Comparison of ENCODE assay signal across 14 cellular contexts in the genomic region with DNA sequence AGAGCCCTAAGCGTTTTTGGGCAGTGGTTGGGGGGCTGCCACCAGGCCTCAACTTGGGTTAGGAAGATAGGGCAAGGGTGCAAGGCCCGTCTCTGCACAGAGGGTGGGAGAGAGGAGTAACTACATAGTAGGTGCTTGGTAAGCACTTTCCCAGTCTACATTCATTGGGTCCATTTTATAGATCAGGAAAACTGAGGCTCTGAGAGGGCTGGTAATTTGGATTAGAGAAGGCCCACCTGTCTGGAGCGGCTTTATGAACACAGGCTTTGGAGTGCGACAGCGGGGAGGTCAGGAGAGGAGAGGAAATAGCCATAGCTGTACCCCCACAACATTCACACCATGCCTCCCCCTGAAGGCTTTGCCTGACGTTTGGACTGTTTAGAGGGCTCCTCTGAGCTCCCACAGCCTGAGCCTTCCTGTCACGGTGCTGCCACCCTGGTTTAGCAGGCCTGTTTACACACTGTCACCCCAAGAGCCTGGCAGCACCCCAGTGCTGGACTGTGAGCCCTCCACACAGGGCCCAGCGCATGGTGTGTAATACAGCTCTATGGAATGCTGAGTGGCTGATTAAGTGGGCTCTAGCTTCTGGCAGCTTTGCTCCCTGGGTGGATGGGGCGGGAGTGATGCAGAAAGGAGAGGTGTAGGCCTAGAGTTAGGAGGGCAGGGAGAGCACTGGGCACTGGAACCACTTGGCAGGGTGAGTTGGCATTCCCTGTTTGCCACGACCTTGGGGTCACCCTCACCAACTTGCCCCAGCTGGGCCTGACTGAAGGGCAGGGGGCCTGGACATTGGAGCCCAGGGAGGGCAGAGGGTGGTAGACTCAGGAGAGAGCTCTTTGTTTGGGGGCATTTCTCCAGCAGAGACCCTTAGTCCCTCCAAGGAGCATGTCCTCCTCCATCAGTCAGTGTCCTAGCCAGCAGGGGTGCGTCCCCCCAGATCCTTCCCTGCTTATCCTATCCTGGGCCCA.
DNase-seq lines count a peak whose midpoint lies in the region; ATAC-seq, FAIRE-seq and TF ChIP-seq lines count a peak whose summit lies in the region.
"Had no signal": no experiment of that assay in that cellular context is flagged by ENCODE, and none has a peak within 500 bp of the region (broad histone marks: within the 10 kb centered on the region; RNA-seq: fewer than 3 reads in every experiment).

No MANE protein-coding gene starts in this region.

- WGBS in HepG2 (ENCODE audit: low lambda C conversion rate): 93% methylated on average over 9 of the region's 11 CpGs
- WGBS in right lobe of liver (ENCODE audit: insufficient coverage, low coverage, low lambda C conversion rate, missing lambda C conversion rate): 100% methylated on average over 2 of the region's 11 CpGs
- 87% methylated on average over 11 of the region's 11 CpGs; no CpG with 5 or more reads in 1 of the 2 experiments for WGBS in H1 (ENCODE audit: extremely low coverage in 1 of 2, insufficient coverage in 1 of 2, insufficient read length in 1 of 2, insufficient replicate concordance in 2 of 2, low coverage in 1 of 2, low lambda C conversion rate in 2 of 2, missing lambda C conversion rate in 1 of 2), 2 experiments
- WGBS in lung, 2 donors: 73 to 85% methylated on average over 11 of the region's 11 CpGs

- TF ChIP-seq EP300 in HepG2 (IDR thresholded peaks at IDR 0.05; ENCODE audit: low read depth in 2 of 2, low read length in 2 of 2) (no peak), HepG2 (CRISPR knock-in tag; IDR thresholded peaks at IDR 0.05; ENCODE audit: borderline replicate concordance) (no peak), H1 (IDR thresholded peaks at IDR 0.05; ENCODE audit: borderline replicate concordance in 1 of 2, low read depth in 2 of 2, low read length in 2 of 2) (no peak)

- H2BK5ac ChIP-seq in H1 (ENCODE audit: low read depth, low read length): peak overlapping the region; percentile 52; the same call in 1 of the 2 replicates

- FAIRE-seq in HepG2 (lab: Jason Lieb, UNC) (no peak), H1 (lab: Jason Lieb, UNC) (no peak), D721Med (lab: Jason Lieb, UNC) (no peak)

- no peaks in the 10 kb centered on the region for H3K27me3 ChIP-seq in HepG2 (ENCODE audit: control insufficient read depth in 1 of 2, insufficient read depth in 2 of 2, low read length in 2 of 2)
- H3K27me3 ChIP-seq in right lobe of liver: no peaks in the 10 kb centered on the region
- H3K27me3 ChIP-seq in H1 (replicated peaks in 1 of 4; ENCODE audit: control insufficient read depth in 3 of 4, extremely low read depth in 1 of 4, insufficient read depth in 3 of 4, low read length in 3 of 4): no peaks in the 10 kb centered on the region
- no peaks in the 10 kb centered on the region for H3K27me3 ChIP-seq in lung (ENCODE audit: control insufficient read depth, insufficient read depth)
- no peaks in the 10 kb centered on the region for H3K27me3 ChIP-seq in upper lobe of right lung
- H3K27me3 ChIP-seq: ascending aorta had no signal

- no peak overlapping the region for H3K27ac ChIP-seq in HepG2 (ENCODE audit: extremely low read length, insufficient read depth, low read length)
- H3K27ac ChIP-seq in right lobe of liver: no peak overlapping the region
- H3K27ac ChIP-seq in H1 (ENCODE audit: low read depth, low read length): no peak overlapping the region
- H3K27ac ChIP-seq in lung (ENCODE audit: low read depth in 1 of 2, low read length in 1 of 2): peak overlapping the region; percentile 61 to 64
- H3K27ac ChIP-seq in upper lobe of right lung: peak overlapping the region; percentile 33
- H3K27ac ChIP-seq: ascending aorta had no signal

- H2BK20ac ChIP-seq in H1 (ENCODE audit: low read length): 0 out of 2 replicates have a peak overlapping the region, but pooled peaks have one; percentile 61

- DNase-seq in HepG2 (ENCODE audit: low spot score) (no peak), right lobe of liver (no peak), H1 (ENCODE audit: low read depth in 1 of 2, low spot score in 2 of 2) (no peak), lung (ENCODE audit: low spot score) (peak; percentile 86), upper lobe of right lung (peak; percentile 86), T-helper 9 cell (no peak), NCI-H2171 treated with DMSO at 0.1 percent for 48 hours (lab: John Stamatoyannopoulos, UW) (no peak), D721Med (ENCODE audit: insufficient read length, low spot score) (no peak)
- DNase-seq: activated CD4-positive, alpha-beta T cell treated with anti-CD3 and anti-CD28 coated beads, Interleukin-2, amount 50 U/mL, for 48 hours; head of caudate nucleus; NCI-H2107; stimulated activated naive CD4-positive, alpha-beta T cell treated with Interleukin-2 at 50 U/mL for 16 hours had no signal

- no peak overlapping the region for H4K5ac ChIP-seq in H1 (ENCODE audit: insufficient read length, low read depth, low read length)

- H3K36me3 ChIP-seq in HepG2 (replicated peaks in 1 of 2; ENCODE audit: control insufficient read depth in 1 of 2, insufficient read depth in 2 of 2, low read length in 2 of 2) (peaks cover 2 to 17% of the 10 kb centered on the region in 2 experiments; a peak in 3 of 5 replicates), right lobe of liver (no peaks in the 10 kb centered on the region), H1 (ENCODE audit: control insufficient read depth in 2 of 4, insufficient read depth in 4 of 4, low read length in 3 of 4) (no peaks in the 10 kb centered on the region), lung (ENCODE audit: control insufficient read depth in 2 of 2, insufficient read depth in 2 of 2, low read length in 2 of 2) (no peaks in the 10 kb centered on the region), upper lobe of right lung (no peaks in the 10 kb centered on the region)
- H3K36me3 ChIP-seq: ascending aorta had no signal

- H3K9ac ChIP-seq in HepG2 (ENCODE audit: insufficient read depth, low read depth, low read length) (no peak overlapping the region), H1 (replicated peaks in 1 of 4; ENCODE audit: extremely low read depth in 1 of 4, low read depth in 3 of 4, low read length in 3 of 4) (no peak overlapping the region)

- no peak overlapping the region for H3K18ac ChIP-seq in H1 (ENCODE audit: extremely low read depth, low read length)

- H2AK5ac ChIP-seq in H1 (ENCODE audit: low read depth, low read length): 0 out of 2 replicates have a peak overlapping the region, but pooled peaks have one; percentile 65

- POLR2A ChIA-PET in HepG2 (lab: Yijun Ruan, JAX) (no interaction called here), H1 (lab: Charles Lee; ENCODE audit: partially characterized antibody) (interaction anchor here (1.0 kb wide), 1 partner anchor 26 kb away, joined by 3 read pairs; no protein-coding TSS in a partner anchor)

- H3K14ac ChIP-seq in H1 (ENCODE audit: insufficient read length): no peak overlapping the region

- H2AFZ ChIP-seq in HepG2 (ENCODE audit: low read length) (no peak overlapping the region), H1 (ENCODE audit: low read length) (no peak overlapping the region)

- no peak overlapping the region for H2BK120ac ChIP-seq in H1 (replicated peaks; ENCODE audit: low read depth, low read length)

- in situ Hi-C loops in HepG2 (cut with HindIII; ENCODE audit: extremely low pct_ligation_motif_present, low pct_unique_long_range_greater_than_20kb): no loop called here

- no peak for TF ChIP-seq RAD21 in HepG2 (CRISPR knock-in tag; IDR thresholded peaks at IDR 0.05)
- no peak for TF ChIP-seq RAD21 in H1 (IDR thresholded peaks at IDR 0.05 in 1 of 2, conservative IDR thresholded peaks at IDR 0.05 in 1 of 2; ENCODE audit: low read depth in 2 of 2, low read length in 2 of 2)

- no peak overlapping the region for H3K4ac ChIP-seq in H1 (replicated peaks; ENCODE audit: insufficient read length, low read depth, low read length)

- peaks cover 17% of the 10 kb centered on the region for H3K79me2 ChIP-seq in HepG2 (ENCODE audit: insufficient read depth, low read length)
- H3K79me2 ChIP-seq in H1 (ENCODE audit: control insufficient read depth in 1 of 2, insufficient read depth in 2 of 2, low read length in 2 of 2): no peaks in the 10 kb centered on the region

- TF ChIP-seq POLR2A in HepG2 (IDR thresholded peaks at IDR 0.05; ENCODE audit: insufficient read depth in 1 of 2, low read depth in 2 of 2, low read length in 2 of 2): no peak
- TF ChIP-seq POLR2A in right lobe of liver (IDR thresholded peaks at IDR 0.05): no peak
- no peak for TF ChIP-seq POLR2A in H1 (IDR thresholded peaks at IDR 0.05; ENCODE audit: control extremely low read depth in 1 of 2, low read depth in 2 of 2, low read length in 2 of 2)

- peaks cover 31% of the 10 kb centered on the region for H3K4me1 ChIP-seq in HepG2 (ENCODE audit: insufficient read depth, low read length)
- peaks cover 0 to 8% (median 4%) of the 10 kb centered on the region in 4 donors for H3K4me1 ChIP-seq in right lobe of liver
- peaks cover 0 to 20% (median 12%) of the 10 kb centered on the region in 4 experiments; a peak in 6 of 7 replicates for H3K4me1 ChIP-seq in H1 (replicated peaks in 1 of 4; ENCODE audit: control insufficient read depth in 3 of 4, insufficient read depth in 4 of 4, low read length in 3 of 4)
- H3K4me1 ChIP-seq in lung (ENCODE audit: control insufficient read depth in 2 of 2, insufficient read depth in 2 of 2, low read length in 2 of 2): peaks cover 0 to 11% of the 10 kb centered on the region in 2 donors
- peaks cover 47% of the 10 kb centered on the region for H3K4me1 ChIP-seq in upper lobe of right lung

- no peak overlapping the region for H2BK12ac ChIP-seq in H1 (ENCODE audit: low read depth, low read length)

- H4K91ac ChIP-seq in H1 (replicated peaks; ENCODE audit: insufficient read length, low read length): no peak overlapping the region

- H3K4me3 ChIP-seq in HepG2 (replicated peaks in 1 of 3; ENCODE audit: insufficient read depth in 1 of 3, low read depth in 2 of 3, low read length in 3 of 3) (no peak overlapping the region), right lobe of liver (no peak overlapping the region), H1 (ENCODE audit: extremely low read depth in 1 of 4, insufficient read depth in 2 of 4, low read depth in 3 of 4, low read length in 4 of 4) (no peak overlapping the region), lung (no peak overlapping the region), upper lobe of right lung (no peak overlapping the region)
- H3K4me3 ChIP-seq: ascending aorta had no signal

- ATAC-seq in HepG2: no peak
- no peak for ATAC-seq in right lobe of liver
- no peak for ATAC-seq in lung (ENCODE audit: insufficient read depth, low FRiP score)
- ATAC-seq in upper lobe of right lung: peak; percentile 69
- ATAC-seq: activated T-helper 17 cell treated with anti-CD3 and anti-CD28 coated beads, Interleukin-2, amount 50 U/mL, for 72 hours had no signal

- H3K4me2 ChIP-seq in HepG2 (ENCODE audit: low read depth, low read length) (no peak overlapping the region), H1 (ENCODE audit: insufficient read depth in 1 of 2, low read depth in 2 of 2, low read length in 2 of 2) (no peak overlapping the region)

- H3K23ac ChIP-seq in H1 (ENCODE audit: insufficient read length): no peak overlapping the region

- H4K8ac ChIP-seq in H1 (ENCODE audit: extremely low read depth, insufficient read depth, low read length): no peak overlapping the region; the same call in 1 of the 2 replicates

- no TSS peak for BruUV-seq in HepG2 (replicated peaks; lab: Mats Ljungman, UMichigan)

- H3K56ac ChIP-seq in H1 (replicated peaks; ENCODE audit: insufficient read length, low read depth, low read length): no peak overlapping the region

- H3K9me3 ChIP-seq in HepG2 (ENCODE audit: low read length) (no peaks in the 10 kb centered on the region), right lobe of liver (no peaks in the 10 kb centered on the region), H1 (ENCODE audit: insufficient read depth in 2 of 2, low read depth in 1 of 2, low read length in 1 of 2) (no peaks in the 10 kb centered on the region), lung (ENCODE audit: control insufficient read depth in 2 of 2, insufficient read depth in 1 of 2, low read length in 1 of 2) (no peaks in the 10 kb centered on the region), upper lobe of right lung (no peaks in the 10 kb centered on the region)
- H3K9me3 ChIP-seq: ascending aorta had no signal

- no peak for TF ChIP-seq CTCF in HepG2 (CRISPR knock-in tag; IDR thresholded peaks at IDR 0.05)
- no peak for TF ChIP-seq CTCF in right lobe of liver (IDR thresholded peaks at IDR 0.05)
- no peak for TF ChIP-seq CTCF in H1 (IDR thresholded peaks at IDR 0.05; ENCODE audit: control extremely low read depth in 1 of 3, insufficient read depth in 1 of 3, low read depth in 1 of 3, low read length in 3 of 3)
- no peak for TF ChIP-seq CTCF in lung (IDR thresholded peaks at IDR 0.05; ENCODE audit: control extremely low read depth, extremely low read depth)
- no peak for TF ChIP-seq CTCF in upper lobe of right lung (IDR thresholded peaks at IDR 0.05)
- no peak for TF ChIP-seq CTCF in D721Med (IDR thresholded peaks at IDR 0.05; ENCODE audit: insufficient read depth, missing control alignments)

- intact Hi-C loops in HepG2 (cut with micrococcal nuclease; ENCODE audit: unreplicated experiment): no loop called here
- intact Hi-C loops in right lobe of liver (cut with DNase I): no loop called here
- intact Hi-C loops in upper lobe of right lung (cut with DNase I): no loop called here

- CTCF ChIA-PET in HepG2 (lab: Yijun Ruan, JAX; ENCODE audit: low intra/inter-chr PET ratio, low total read pairs): no interaction called here
- CTCF ChIA-PET in H1 (lab: Charles Lee; ENCODE audit: partially characterized antibody): interaction anchor here (0.6 to 2.6 kb wide), 7 partner anchors 9 to 75 kb away, joined by 3 to 12 read pairs (median 4); no protein-coding TSS in a partner anchor

- peaks cover 21% of the 10 kb centered on the region; the same call in 1 of the 2 replicates for H4K20me1 ChIP-seq in HepG2 (ENCODE audit: insufficient read depth, low read length)
- H4K20me1 ChIP-seq in H1 (replicated peaks in 1 of 2; ENCODE audit: control insufficient read depth in 1 of 2, insufficient read depth in 2 of 2, low read length in 2 of 2): no peaks in the 10 kb centered on the region

- no peak overlapping the region for H2BK15ac ChIP-seq in H1 (ENCODE audit: low read length)

- H3K79me1 ChIP-seq in H1 (ENCODE audit: low read depth, low read length): no peaks in the 10 kb centered on the region

- H3K23me2 ChIP-seq in H1 (ENCODE audit: low read depth, low read length): no peaks in the 10 kb centered on the region

Comparison
In these comparisons a context has a peak if more than half of its experiments do, and no peak if none do; other contexts are left out.
1. DNase-seq: peak in lung (single experiment) and upper lobe of right lung (single experiment); none in HepG2 (single experiment), right lobe of liver (0 of 3), H1 (0 of 2), T-helper 9 cell (single experiment), NCI-H2171 treated with DMSO at 0.1 percent for 48 hours (single experiment) and D721Med (single experiment).
2. H3K27ac ChIP-seq: peak in lung (2 of 2) and upper lobe of right lung (single experiment); none in HepG2 (single experiment), right lobe of liver (0 of 3) and H1 (single experiment).